Comparison of ENCODE assay signal across 8 cellular contexts in the genomic region with DNA sequence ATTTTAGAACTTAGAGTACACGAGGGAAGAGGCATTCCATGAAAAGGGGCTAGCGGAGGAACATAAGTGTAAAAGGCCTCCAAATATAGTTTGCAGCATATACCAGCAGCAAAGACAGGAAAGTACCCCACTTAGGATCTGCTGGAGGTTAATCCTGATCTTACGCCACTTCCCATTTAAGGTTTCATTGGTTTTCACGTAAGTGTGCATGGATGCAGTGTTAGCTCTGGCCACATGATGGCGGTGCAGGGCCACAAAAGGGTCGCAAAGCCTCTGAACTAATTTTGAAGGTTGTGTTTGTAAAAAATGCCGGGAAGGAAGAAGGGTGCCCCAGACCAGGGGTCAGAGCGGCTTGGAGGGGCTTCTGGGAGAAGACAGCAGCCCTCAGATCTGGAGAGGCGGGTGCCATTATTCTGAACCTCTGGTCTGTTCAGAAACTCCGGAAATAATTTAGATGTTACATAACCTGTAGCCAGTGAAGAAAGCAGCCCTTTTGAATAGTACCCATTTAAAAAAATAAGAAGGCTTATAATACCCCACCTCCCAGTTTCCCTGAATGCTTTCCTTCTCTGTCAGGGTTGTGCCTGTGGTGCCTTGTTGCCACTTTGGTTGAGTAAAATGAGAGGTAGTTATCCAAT. TPM values are rescaled to one million over a fixed set of nuclear protein-coding genes. Genes with fewer than 3 reads are reported as not detected.
A peak's percentile ranks its signal among the peaks of the same experiment; 100 is the strongest.
DNase-seq lines count a peak whose midpoint lies in the region; TF ChIP-seq lines count a peak whose summit lies in the region.

No MANE protein-coding gene starts in this region.

- H2AFZ ChIP-seq in GM23248 (peak overlapping the region; percentile 67), KMS-11 (ENCODE audit: low read depth) (peak overlapping the region; percentile 64), PC-9 (no peak overlapping the region), neural progenitor cell (replicated peaks) (peak overlapping the region; percentile 19)

- H3K9me3 ChIP-seq in GM23248 (ENCODE audit: low read depth), result no peaks in the 10 kb centered on the region
- no peaks in the 10 kb centered on the region for H3K9me3 ChIP-seq in PC-9 (ENCODE audit: insufficient read depth, low read depth)
- H3K9me3 ChIP-seq in neural progenitor cell (ENCODE audit: low read depth), result no peaks in the 10 kb centered on the region

- peak; percentile 96 for TF ChIP-seq CTCF in KMS-11 (conservative IDR thresholded peaks at IDR 0.05; ENCODE audit: low read depth, low read length)
- TF ChIP-seq CTCF in PC-9 (conservative IDR thresholded peaks at IDR 0.05), result peak; percentile 96
- TF ChIP-seq CTCF in fibroblast of villous mesenchyme (IDR thresholded peaks at IDR 0.05; ENCODE audit: insufficient read depth, low read depth, low read length), result peak; percentile 97
- TF ChIP-seq CTCF in neural progenitor cell (IDR thresholded peaks at IDR 0.05), result peak; percentile 99

- peaks cover 17% of the 10 kb centered on the region for H3K27me3 ChIP-seq in GM23248 (replicated peaks; ENCODE audit: insufficient read depth)
- no peaks in the 10 kb centered on the region for H3K27me3 ChIP-seq in KMS-11 (ENCODE audit: insufficient read depth, low read depth)
- H3K27me3 ChIP-seq in PC-9 (ENCODE audit: insufficient read depth, low read depth), result peaks cover 28% of the 10 kb centered on the region
- no peaks in the 10 kb centered on the region for H3K27me3 ChIP-seq in neural progenitor cell

- BruUV-seq in PC-9 (replicated peaks; lab: Mats Ljungman, UMichigan), result no TSS peak

- no peaks in the 10 kb centered on the region for H3K36me3 ChIP-seq in GM23248 (ENCODE audit: low read depth)
- H3K36me3 ChIP-seq in KMS-11 (ENCODE audit: insufficient read depth), result no peaks in the 10 kb centered on the region
- no peaks in the 10 kb centered on the region for H3K36me3 ChIP-seq in PC-9 (ENCODE audit: low read depth)
- no peaks in the 10 kb centered on the region for H3K36me3 ChIP-seq in neural progenitor cell

- CTCF ChIA-PET in PC-9 (lab: Charles Lee), result no interaction called here

- DNase-seq in EH (ENCODE audit: low read depth), result peak; percentile 71
- peak; percentile 73 for DNase-seq in GM23248
- DNase-seq in PC-9, result peak; percentile 52 to 57
- DNase-seq in activated T-helper 1 cell treated with anti-CD3 and anti-CD28 coated beads, Interleukin-2, amount 50 U/mL, for 16 hours (ENCODE audit: low read depth in 1 of 2, low spot score in 1 of 2), result peak; percentile 2 to 7
- peak; percentile 71 for DNase-seq in fibroblast of villous mesenchyme (ENCODE audit: low read depth)
- DNase-seq in neural progenitor cell (ENCODE audit: low spot score), result peak; percentile 76

- peak overlapping the region; percentile 84 for H3K4me2 ChIP-seq in GM23248 (ENCODE audit: unreplicated experiment)
- H3K4me2 ChIP-seq in KMS-11, result peak overlapping the region; percentile 17; the same call in 1 of the 2 replicates
- peak overlapping the region; percentile 66 for H3K4me2 ChIP-seq in PC-9
- H3K4me2 ChIP-seq in neural progenitor cell, result peak overlapping the region; percentile 14

- no peaks in the 10 kb centered on the region for H4K20me1 ChIP-seq in GM23248 (ENCODE audit: insufficient read depth)
- no peaks in the 10 kb centered on the region for H4K20me1 ChIP-seq in KMS-11 (ENCODE audit: insufficient read depth)
- H4K20me1 ChIP-seq in PC-9 (ENCODE audit: insufficient read depth), result no peaks in the 10 kb centered on the region
- H4K20me1 ChIP-seq in neural progenitor cell (ENCODE audit: low read depth), result no peaks in the 10 kb centered on the region

- H3K9ac ChIP-seq in GM23248 (peak overlapping the region; percentile 33; the same call in 1 of the 2 replicates), KMS-11 (no peak overlapping the region), neural progenitor cell (no peak overlapping the region)

- H3F3A ChIP-seq in GM23248 (ENCODE audit: insufficient read depth), result no peaks in the 10 kb centered on the region
- no peaks in the 10 kb centered on the region for H3F3A ChIP-seq in PC-9 (ENCODE audit: insufficient read depth, low read depth)
- peaks cover 6% of the 10 kb centered on the region for H3F3A ChIP-seq in neural progenitor cell (ENCODE audit: low read depth)

- H3K9me2 ChIP-seq in GM23248 (ENCODE audit: insufficient read depth) (no peaks in the 10 kb centered on the region), PC-9 (ENCODE audit: insufficient read depth) (no peaks in the 10 kb centered on the region)

- H3K4me1 Mint-ChIP-seq in neural progenitor cell, result peaks cover 26% of the 10 kb centered on the region

- H3K27ac ChIP-seq in GM23248 (no peak overlapping the region), KMS-11 (no peak overlapping the region), PC-9 (no peak overlapping the region), neural progenitor cell (no peak overlapping the region), temporal lobe (ENCODE audit: low read depth, low read length) (peak overlapping the region; percentile 36)

- in situ Hi-C loops in GM23248 (cut with MboI), result loop anchor here (25.0 kb wide), 1 partner anchor 868 kb away; no protein-coding TSS in a partner anchor

- H3K79me2 ChIP-seq in GM23248 (ENCODE audit: insufficient read depth) (no peaks in the 10 kb centered on the region), KMS-11 (ENCODE audit: insufficient read depth, low read depth) (no peaks in the 10 kb centered on the region), PC-9 (ENCODE audit: low read depth) (no peaks in the 10 kb centered on the region), neural progenitor cell (ENCODE audit: low read depth) (no peaks in the 10 kb centered on the region)

- H3K4me1 ChIP-seq in GM23248 (ENCODE audit: insufficient read depth) (peaks cover 10% of the 10 kb centered on the region), KMS-11 (ENCODE audit: low read depth, poor library complexity, severe bottlenecking) (no peaks in the 10 kb centered on the region), PC-9 (replicated peaks; ENCODE audit: insufficient read depth) (no peaks in the 10 kb centered on the region), neural progenitor cell (peaks cover 18% of the 10 kb centered on the region)

- peaks cover 8% of the 10 kb centered on the region for H3K27me3 Mint-ChIP-seq in neural progenitor cell (ENCODE audit: insufficient read depth, low read depth)

- POLR2A ChIA-PET in PC-9 (lab: Charles Lee; ENCODE audit: unreplicated experiment), result interaction anchor here (0.5 kb wide), 1 partner anchor 400 kb away, joined by 3 read pairs; no protein-coding TSS in a partner anchor

- H3K4me3 ChIP-seq in GM23248, result peak overlapping the region; percentile 61
- no peak overlapping the region for H3K4me3 ChIP-seq in KMS-11 (IDR thresholded peaks at IDR 0.05; ENCODE audit: insufficient read depth, low read depth, low read length)
- H3K4me3 ChIP-seq in PC-9, result no peak overlapping the region; the same call in 1 of the 2 replicates
- H3K4me3 ChIP-seq in fibroblast of villous mesenchyme (ENCODE audit: low read depth, low read length), result no peak overlapping the region
- no peak overlapping the region for H3K4me3 ChIP-seq in neural progenitor cell

- H3K36me3 Mint-ChIP-seq in neural progenitor cell, result no peaks in the 10 kb centered on the region

- intact Hi-C loops in PC-9 (cut with micrococcal nuclease; ENCODE audit: unreplicated experiment), result loop anchor here (5.0 to 10.0 kb wide), 2 partner anchors 140 to 1723 kb away; a partner anchor contains a TSS

- H3K4me3 Mint-ChIP-seq in neural progenitor cell, result peak overlapping the region; percentile 12

- no peak overlapping the region for H3K27ac Mint-ChIP-seq in neural progenitor cell

- peaks cover 2% of the 10 kb centered on the region for H3K9me3 Mint-ChIP-seq in neural progenitor cell

- 1 to 3% methylated on average over 10 of the region's 10 CpGs for WGBS in GM23248 (ENCODE audit: low coverage in 1 of 2, low lambda C conversion rate in 2 of 2, missing lambda C conversion rate in 2 of 2), 2 experiments

RNA-seq across cellular contexts. Expression of a gene that starts 59.5 kb away (rescaled TPM):
- 11.9 and 13.8 TPM in 2 replicates for total RNA-seq in GM23248 (2014; rRNA removed; shearing (Covaris generic))
- polyA plus RNA-seq in GM23248 (2016; fragmentation: Nextera tagmentation; extraction: Ambion mirVana), result 5.1 TPM in 2 replicates
- total RNA-seq in PC-9 (2021) (0.28 and 0.55 TPM in 2 replicates), fibroblast of villous mesenchyme (8.4 and 18.1 TPM in 2 replicates), neural progenitor cell (ENCODE audit: low replicate concordance) (0.22 and 0.24 TPM in 2 replicates), temporal lobe (3.9 TPM)

Comparison
In these comparisons a context has a peak if more than half of its experiments do, and no peak if none do; other contexts are left out.
1. DNase-seq: peak in every context shown above with its lines; median percentile 76 in neural progenitor cell; 73 in GM23248; 71 in EH; 71 in fibroblast of villous mesenchyme; 54 in PC-9; 4 in activated T-helper 1 cell treated with anti-CD3 and anti-CD28 coated beads, Interleukin-2, amount 50 U/mL, for 16 hours.
2. H3K4me2 ChIP-seq: peak in every context shown above with its lines; median percentile 84 in GM23248; 66 in PC-9; 17 in KMS-11; 14 in neural progenitor cell.